Comparison of ENCODE assay signal across 24 cellular contexts in genomic region chr17:47285003-47285402, GRCh38. TPM values are rescaled to one million over a fixed set of nuclear protein-coding genes. Genes with fewer than 3 reads are reported as not detected.
"Had no signal": no experiment of that assay in that cellular context is flagged by ENCODE, and none has a peak within 500 bp of the region (broad histone marks: within the 10 kb centered on the region; RNA-seq: fewer than 3 reads in every experiment).

No MANE protein-coding gene starts in this region.

- H3K9me3 Mint-ChIP-seq: dendritic cell treated with granulocyte-macrophage colony-stimulating factor and Interleukin-4, amounts not matched to agents 40 ng/mL and 50 ng/mL, for 4 days; endodermal cell; natural killer cell; stimulated activated effector memory CD8-positive, alpha-beta T cell treated with anti-CD3 and anti-CD28 coated beads, Interleukin-12 subunit alpha, Interleukin-12 subunit beta, amount 100 ng/mL, for 72 hours; stimulated activated naive CD8-positive, alpha-beta T cell treated with anti-CD3 and anti-CD28 coated beads, Interleukin-15, Interleukin-2, amounts not matched to agents 100 ng/mL and 50 ng/mL, for 24 hours had no signal

- H3K27me3 Mint-ChIP-seq: stimulated activated naive CD8-positive, alpha-beta T cell treated with anti-CD3 and anti-CD28 coated beads, Interleukin-15, Interleukin-2, amounts not matched to agents 100 ng/mL and 50 ng/mL, for 24 hours had no signal

- H3K27ac ChIP-seq: colonic mucosa, epithelial cell of prostate, gastrocnemius medialis, neutrophil, pancreas, right atrium auricular region, sigmoid colon, thoracic aorta, transverse colon, upper lobe of right lung, uterus had no signal

- DNase-seq: colonic mucosa; effector CD8-positive, alpha-beta T cell; endodermal cell; foreskin fibroblast; gastrocnemius medialis; head of caudate nucleus; natural killer cell; pancreas; sigmoid colon; stimulated activated CD4-positive, alpha-beta T cell treated with anti-CD3 and anti-CD28 coated beads, Interleukin-2, amount 100 ng/mL, for 24 hours; stimulated activated CD4-positive, alpha-beta T cell treated with anti-CD3 and anti-CD28 coated beads, Interleukin-4, amount 100 ng/mL, for 24 hours; transverse colon; upper lobe of right lung; uterus had no signal

- H3K4me1 ChIP-seq: colonic mucosa, pancreas had no signal

- H3K4me3 Mint-ChIP-seq: dendritic cell treated with granulocyte-macrophage colony-stimulating factor and Interleukin-4, amounts not matched to agents 40 ng/mL and 50 ng/mL, for 4 days; endodermal cell; natural killer cell; stimulated activated effector memory CD8-positive, alpha-beta T cell treated with anti-CD3 and anti-CD28 coated beads, Interleukin-12 subunit alpha, Interleukin-12 subunit beta, amount 100 ng/mL, for 72 hours; stimulated activated naive CD8-positive, alpha-beta T cell treated with anti-CD3 and anti-CD28 coated beads, Interleukin-15, Interleukin-2, amounts not matched to agents 100 ng/mL and 50 ng/mL, for 24 hours had no signal

- H3K4me1 Mint-ChIP-seq: endodermal cell, natural killer cell had no signal

- H3K4me3 ChIP-seq: colonic mucosa, gastrocnemius medialis, pancreas, right atrium auricular region, sigmoid colon, thoracic aorta, transverse colon, upper lobe of right lung, uterus had no signal

- ATAC-seq: esophagus mucosa; gastrocnemius medialis; natural killer cell; pancreas; stimulated activated effector memory CD8-positive, alpha-beta T cell treated with anti-CD3 and anti-CD28 coated beads, Interleukin-12 subunit alpha, Interleukin-12 subunit beta, amount 100 ng/mL, for 72 hours; upper lobe of right lung had no signal

- H3K27me3 ChIP-seq: colonic mucosa, gastrocnemius medialis, pancreas, right atrium auricular region, sigmoid colon, transverse colon, upper lobe of right lung, uterus had no signal

- H3K36me3 Mint-ChIP-seq: natural killer cell; stimulated activated effector memory CD8-positive, alpha-beta T cell treated with anti-CD3 and anti-CD28 coated beads, Interleukin-12 subunit alpha, Interleukin-12 subunit beta, amount 100 ng/mL, for 72 hours had no signal

- H3K27ac Mint-ChIP-seq: dendritic cell treated with granulocyte-macrophage colony-stimulating factor and Interleukin-4, amounts not matched to agents 40 ng/mL and 50 ng/mL, for 4 days; endodermal cell; natural killer cell; stimulated activated effector memory CD8-positive, alpha-beta T cell treated with anti-CD3 and anti-CD28 coated beads, Interleukin-12 subunit alpha, Interleukin-12 subunit beta, amount 100 ng/mL, for 72 hours; stimulated activated naive CD8-positive, alpha-beta T cell treated with anti-CD3 and anti-CD28 coated beads, Interleukin-15, Interleukin-2, amounts not matched to agents 100 ng/mL and 50 ng/mL, for 24 hours had no signal

- H3K9me3 ChIP-seq: colonic mucosa, gastrocnemius medialis, neutrophil, pancreas, right atrium auricular region, sigmoid colon, thoracic aorta, transverse colon, upper lobe of right lung, uterus had no signal

- H3K36me3 ChIP-seq: colonic mucosa, gastrocnemius medialis, neutrophil, pancreas, upper lobe of right lung, uterus had no signal

RNA-seq across cellular contexts. Expression of gene ITGB3, which starts 31.4 kb away (rescaled TPM):
- polyA plus RNA-seq: keratinocyte, neural cell had no signal
